Comparison of ENCODE assay signal across 1 cellular context in the genomic region with DNA sequence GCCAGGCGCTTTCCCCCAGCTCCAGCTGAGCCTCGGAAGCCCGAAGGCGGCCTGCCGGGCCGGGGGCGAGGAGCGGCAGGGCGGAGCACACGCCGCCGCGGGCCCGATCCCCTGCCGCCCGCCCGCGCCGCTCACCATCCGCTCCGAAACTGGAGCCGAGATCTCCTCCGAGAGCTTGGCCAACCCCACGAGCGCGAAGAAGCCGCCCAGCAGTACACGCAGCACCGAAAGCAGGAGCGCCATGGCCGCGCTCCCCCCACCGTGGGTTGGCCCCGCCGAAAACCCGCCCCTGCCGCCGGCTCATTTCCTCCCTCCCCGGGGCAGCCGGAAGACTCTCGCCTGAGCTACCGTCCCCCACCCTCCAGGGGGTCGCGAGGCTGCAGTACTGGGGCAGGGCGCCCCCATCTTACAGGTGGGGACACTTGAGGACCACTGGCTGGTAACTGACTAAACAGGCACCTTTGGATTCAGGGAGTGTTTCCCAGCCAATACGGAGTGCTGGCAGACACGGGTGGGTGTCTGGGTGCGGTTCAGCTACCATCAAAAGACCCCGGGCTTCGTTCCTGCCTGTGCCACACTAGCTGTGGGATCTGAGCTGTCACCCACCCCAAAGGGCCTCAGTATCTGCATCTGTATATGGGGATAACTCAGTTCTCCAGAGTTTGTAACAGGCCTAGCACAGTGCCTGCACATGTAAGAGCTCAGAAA.
A peak's percentile ranks its signal among the peaks of the same experiment; 100 is the strongest.
TF ChIP-seq lines count a peak whose summit lies in the region.

A gene (minus strand): TSS at position 285 of the 708 bp plus-strand sequence. CDS start 42 bp downstream, at position 243.

TF ChIP-seq in WTC11, 78 proteins besides CTCF, POLR2A, EP300 and RAD21 (continued from another document and continues in another):
- TF ChIP-seq, protein P1, sequence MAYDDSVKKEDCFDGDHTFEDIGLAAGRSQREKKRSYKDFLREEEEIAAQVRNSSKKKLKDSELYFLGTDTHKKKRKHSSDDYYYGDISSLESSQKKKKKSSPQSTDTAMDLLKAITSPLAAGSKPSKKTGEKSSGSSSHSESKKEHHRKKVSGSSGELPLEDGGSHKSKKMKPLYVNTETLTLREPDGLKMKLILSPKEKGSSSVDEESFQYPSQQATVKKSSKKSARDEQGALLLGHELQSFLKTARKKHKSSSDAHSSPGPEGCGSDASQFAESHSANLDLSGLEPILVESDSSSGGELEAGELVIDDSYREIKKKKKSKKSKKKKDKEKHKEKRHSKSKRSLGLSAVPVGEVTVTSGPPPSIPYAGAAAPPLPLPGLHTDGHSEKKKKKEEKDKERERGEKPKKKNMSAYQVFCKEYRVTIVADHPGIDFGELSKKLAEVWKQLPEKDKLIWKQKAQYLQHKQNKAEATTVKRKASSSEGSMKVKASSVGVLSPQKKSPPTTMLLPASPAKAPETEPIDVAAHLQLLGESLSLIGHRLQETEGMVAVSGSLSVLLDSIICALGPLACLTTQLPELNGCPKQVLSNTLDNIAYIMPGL (CRISPR knock-in tag; IDR thresholded peaks at IDR 0.05), result peak; percentile 64; the same call in 1 of the 2 replicates
- TF ChIP-seq, protein P2, sequence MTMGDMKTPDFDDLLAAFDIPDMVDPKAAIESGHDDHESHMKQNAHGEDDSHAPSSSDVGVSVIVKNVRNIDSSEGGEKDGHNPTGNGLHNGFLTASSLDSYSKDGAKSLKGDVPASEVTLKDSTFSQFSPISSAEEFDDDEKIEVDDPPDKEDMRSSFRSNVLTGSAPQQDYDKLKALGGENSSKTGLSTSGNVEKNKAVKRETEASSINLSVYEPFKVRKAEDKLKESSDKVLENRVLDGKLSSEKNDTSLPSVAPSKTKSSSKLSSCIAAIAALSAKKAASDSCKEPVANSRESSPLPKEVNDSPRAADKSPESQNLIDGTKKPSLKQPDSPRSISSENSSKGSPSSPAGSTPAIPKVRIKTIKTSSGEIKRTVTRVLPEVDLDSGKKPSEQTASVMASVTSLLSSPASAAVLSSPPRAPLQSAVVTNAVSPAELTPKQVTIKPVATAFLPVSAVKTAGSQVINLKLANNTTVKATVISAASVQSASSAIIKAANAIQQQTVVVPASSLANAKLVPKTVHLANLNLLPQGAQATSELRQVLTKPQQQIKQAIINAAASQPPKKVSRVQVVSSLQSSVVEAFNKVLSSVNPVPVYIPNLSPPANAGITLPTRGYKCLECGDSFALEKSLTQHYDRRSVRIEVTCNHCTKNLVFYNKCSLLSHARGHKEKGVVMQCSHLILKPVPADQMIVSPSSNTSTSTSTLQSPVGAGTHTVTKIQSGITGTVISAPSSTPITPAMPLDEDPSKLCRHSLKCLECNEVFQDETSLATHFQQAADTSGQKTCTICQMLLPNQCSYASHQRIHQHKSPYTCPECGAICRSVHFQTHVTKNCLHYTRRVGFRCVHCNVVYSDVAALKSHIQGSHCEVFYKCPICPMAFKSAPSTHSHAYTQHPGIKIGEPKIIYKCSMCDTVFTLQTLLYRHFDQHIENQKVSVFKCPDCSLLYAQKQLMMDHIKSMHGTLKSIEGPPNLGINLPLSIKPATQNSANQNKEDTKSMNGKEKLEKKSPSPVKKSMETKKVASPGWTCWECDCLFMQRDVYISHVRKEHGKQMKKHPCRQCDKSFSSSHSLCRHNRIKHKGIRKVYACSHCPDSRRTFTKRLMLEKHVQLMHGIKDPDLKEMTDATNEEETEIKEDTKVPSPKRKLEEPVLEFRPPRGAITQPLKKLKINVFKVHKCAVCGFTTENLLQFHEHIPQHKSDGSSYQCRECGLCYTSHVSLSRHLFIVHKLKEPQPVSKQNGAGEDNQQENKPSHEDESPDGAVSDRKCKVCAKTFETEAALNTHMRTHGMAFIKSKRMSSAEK (CRISPR knock-in tag; IDR thresholded peaks at IDR 0.05; ENCODE audit: borderline replicate concordance), result 0 out of 2 replicates have a peak, but pooled peaks have one; percentile 24
- TF ChIP-seq HMGA2 (CRISPR knock-in tag; IDR thresholded peaks at IDR 0.05) (no peak), ZNF138 (CRISPR knock-in tag; conservative IDR thresholded peaks at IDR 0.05) (no peak), ZNF232 (CRISPR knock-in tag; IDR thresholded peaks at IDR 0.05) (no peak), NFE2L1 (CRISPR knock-in tag; IDR thresholded peaks at IDR 0.05) (no peak), ZNF263 (CRISPR knock-in tag; IDR thresholded peaks at IDR 0.05; ENCODE audit: low read depth) (no peak), NR1H2 (CRISPR knock-in tag; IDR thresholded peaks at IDR 0.05) (no peak), MXD4 (CRISPR knock-in tag; IDR thresholded peaks at IDR 0.05; ENCODE audit: borderline replicate concordance) (no peak), ESRRA (CRISPR knock-in tag; IDR thresholded peaks at IDR 0.05; ENCODE audit: borderline replicate concordance) (0 out of 2 replicates have a peak, but pooled peaks have one; percentile 24), NFATC4 (CRISPR knock-in tag; IDR thresholded peaks at IDR 0.05) (no peak), ATF1 (CRISPR knock-in tag; IDR thresholded peaks at IDR 0.05) (no peak), ZNF317 (CRISPR knock-in tag; IDR thresholded peaks at IDR 0.05; ENCODE audit: borderline replicate concordance, low read depth) (no peak), SP1 (CRISPR knock-in tag; conservative IDR thresholded peaks at IDR 0.05) (peak; percentile 60; the same call in 1 of the 2 replicates), ZNF121 (CRISPR knock-in tag; IDR thresholded peaks at IDR 0.05) (no peak), FOXK1 (CRISPR knock-in tag; IDR thresholded peaks at IDR 0.05) (no peak), SOX15 (CRISPR knock-in tag; IDR thresholded peaks at IDR 0.05) (no peak), OVOL2 (CRISPR knock-in tag; IDR thresholded peaks at IDR 0.05; ENCODE audit: borderline replicate concordance) (no peak), TEAD4 (CRISPR knock-in tag; IDR thresholded peaks at IDR 0.05) (no peak)
- TF ChIP-seq, protein P3, sequence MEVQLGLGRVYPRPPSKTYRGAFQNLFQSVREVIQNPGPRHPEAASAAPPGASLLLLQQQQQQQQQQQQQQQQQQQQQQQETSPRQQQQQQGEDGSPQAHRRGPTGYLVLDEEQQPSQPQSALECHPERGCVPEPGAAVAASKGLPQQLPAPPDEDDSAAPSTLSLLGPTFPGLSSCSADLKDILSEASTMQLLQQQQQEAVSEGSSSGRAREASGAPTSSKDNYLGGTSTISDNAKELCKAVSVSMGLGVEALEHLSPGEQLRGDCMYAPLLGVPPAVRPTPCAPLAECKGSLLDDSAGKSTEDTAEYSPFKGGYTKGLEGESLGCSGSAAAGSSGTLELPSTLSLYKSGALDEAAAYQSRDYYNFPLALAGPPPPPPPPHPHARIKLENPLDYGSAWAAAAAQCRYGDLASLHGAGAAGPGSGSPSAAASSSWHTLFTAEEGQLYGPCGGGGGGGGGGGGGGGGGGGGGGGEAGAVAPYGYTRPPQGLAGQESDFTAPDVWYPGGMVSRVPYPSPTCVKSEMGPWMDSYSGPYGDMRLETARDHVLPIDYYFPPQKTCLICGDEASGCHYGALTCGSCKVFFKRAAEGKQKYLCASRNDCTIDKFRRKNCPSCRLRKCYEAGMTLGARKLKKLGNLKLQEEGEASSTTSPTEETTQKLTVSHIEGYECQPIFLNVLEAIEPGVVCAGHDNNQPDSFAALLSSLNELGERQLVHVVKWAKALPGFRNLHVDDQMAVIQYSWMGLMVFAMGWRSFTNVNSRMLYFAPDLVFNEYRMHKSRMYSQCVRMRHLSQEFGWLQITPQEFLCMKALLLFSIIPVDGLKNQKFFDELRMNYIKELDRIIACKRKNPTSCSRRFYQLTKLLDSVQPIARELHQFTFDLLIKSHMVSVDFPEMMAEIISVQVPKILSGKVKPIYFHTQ (CRISPR knock-in tag; IDR thresholded peaks at IDR 0.05), result no peak
- TF ChIP-seq, protein P4, sequence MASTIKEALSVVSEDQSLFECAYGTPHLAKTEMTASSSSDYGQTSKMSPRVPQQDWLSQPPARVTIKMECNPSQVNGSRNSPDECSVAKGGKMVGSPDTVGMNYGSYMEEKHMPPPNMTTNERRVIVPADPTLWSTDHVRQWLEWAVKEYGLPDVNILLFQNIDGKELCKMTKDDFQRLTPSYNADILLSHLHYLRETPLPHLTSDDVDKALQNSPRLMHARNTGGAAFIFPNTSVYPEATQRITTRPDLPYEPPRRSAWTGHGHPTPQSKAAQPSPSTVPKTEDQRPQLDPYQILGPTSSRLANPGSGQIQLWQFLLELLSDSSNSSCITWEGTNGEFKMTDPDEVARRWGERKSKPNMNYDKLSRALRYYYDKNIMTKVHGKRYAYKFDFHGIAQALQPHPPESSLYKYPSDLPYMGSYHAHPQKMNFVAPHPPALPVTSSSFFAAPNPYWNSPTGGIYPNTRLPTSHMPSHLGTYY (CRISPR knock-in tag; IDR thresholded peaks at IDR 0.05), result no peak
- TF ChIP-seq, protein P5, sequence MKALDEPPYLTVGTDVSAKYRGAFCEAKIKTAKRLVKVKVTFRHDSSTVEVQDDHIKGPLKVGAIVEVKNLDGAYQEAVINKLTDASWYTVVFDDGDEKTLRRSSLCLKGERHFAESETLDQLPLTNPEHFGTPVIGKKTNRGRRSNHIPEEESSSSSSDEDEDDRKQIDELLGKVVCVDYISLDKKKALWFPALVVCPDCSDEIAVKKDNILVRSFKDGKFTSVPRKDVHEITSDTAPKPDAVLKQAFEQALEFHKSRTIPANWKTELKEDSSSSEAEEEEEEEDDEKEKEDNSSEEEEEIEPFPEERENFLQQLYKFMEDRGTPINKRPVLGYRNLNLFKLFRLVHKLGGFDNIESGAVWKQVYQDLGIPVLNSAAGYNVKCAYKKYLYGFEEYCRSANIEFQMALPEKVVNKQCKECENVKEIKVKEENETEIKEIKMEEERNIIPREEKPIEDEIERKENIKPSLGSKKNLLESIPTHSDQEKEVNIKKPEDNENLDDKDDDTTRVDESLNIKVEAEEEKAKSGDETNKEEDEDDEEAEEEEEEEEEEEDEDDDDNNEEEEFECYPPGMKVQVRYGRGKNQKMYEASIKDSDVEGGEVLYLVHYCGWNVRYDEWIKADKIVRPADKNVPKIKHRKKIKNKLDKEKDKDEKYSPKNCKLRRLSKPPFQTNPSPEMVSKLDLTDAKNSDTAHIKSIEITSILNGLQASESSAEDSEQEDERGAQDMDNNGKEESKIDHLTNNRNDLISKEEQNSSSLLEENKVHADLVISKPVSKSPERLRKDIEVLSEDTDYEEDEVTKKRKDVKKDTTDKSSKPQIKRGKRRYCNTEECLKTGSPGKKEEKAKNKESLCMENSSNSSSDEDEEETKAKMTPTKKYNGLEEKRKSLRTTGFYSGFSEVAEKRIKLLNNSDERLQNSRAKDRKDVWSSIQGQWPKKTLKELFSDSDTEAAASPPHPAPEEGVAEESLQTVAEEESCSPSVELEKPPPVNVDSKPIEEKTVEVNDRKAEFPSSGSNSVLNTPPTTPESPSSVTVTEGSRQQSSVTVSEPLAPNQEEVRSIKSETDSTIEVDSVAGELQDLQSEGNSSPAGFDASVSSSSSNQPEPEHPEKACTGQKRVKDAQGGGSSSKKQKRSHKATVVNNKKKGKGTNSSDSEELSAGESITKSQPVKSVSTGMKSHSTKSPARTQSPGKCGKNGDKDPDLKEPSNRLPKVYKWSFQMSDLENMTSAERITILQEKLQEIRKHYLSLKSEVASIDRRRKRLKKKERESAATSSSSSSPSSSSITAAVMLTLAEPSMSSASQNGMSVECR (CRISPR knock-in tag; IDR thresholded peaks at IDR 0.05; ENCODE audit: borderline replicate concordance), result no peak
- TF ChIP-seq, protein P6, sequence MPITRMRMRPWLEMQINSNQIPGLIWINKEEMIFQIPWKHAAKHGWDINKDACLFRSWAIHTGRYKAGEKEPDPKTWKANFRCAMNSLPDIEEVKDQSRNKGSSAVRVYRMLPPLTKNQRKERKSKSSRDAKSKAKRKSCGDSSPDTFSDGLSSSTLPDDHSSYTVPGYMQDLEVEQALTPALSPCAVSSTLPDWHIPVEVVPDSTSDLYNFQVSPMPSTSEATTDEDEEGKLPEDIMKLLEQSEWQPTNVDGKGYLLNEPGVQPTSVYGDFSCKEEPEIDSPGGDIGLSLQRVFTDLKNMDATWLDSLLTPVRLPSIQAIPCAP (CRISPR knock-in tag; IDR thresholded peaks at IDR 0.05), result no peak
- TF ChIP-seq, protein P7, sequence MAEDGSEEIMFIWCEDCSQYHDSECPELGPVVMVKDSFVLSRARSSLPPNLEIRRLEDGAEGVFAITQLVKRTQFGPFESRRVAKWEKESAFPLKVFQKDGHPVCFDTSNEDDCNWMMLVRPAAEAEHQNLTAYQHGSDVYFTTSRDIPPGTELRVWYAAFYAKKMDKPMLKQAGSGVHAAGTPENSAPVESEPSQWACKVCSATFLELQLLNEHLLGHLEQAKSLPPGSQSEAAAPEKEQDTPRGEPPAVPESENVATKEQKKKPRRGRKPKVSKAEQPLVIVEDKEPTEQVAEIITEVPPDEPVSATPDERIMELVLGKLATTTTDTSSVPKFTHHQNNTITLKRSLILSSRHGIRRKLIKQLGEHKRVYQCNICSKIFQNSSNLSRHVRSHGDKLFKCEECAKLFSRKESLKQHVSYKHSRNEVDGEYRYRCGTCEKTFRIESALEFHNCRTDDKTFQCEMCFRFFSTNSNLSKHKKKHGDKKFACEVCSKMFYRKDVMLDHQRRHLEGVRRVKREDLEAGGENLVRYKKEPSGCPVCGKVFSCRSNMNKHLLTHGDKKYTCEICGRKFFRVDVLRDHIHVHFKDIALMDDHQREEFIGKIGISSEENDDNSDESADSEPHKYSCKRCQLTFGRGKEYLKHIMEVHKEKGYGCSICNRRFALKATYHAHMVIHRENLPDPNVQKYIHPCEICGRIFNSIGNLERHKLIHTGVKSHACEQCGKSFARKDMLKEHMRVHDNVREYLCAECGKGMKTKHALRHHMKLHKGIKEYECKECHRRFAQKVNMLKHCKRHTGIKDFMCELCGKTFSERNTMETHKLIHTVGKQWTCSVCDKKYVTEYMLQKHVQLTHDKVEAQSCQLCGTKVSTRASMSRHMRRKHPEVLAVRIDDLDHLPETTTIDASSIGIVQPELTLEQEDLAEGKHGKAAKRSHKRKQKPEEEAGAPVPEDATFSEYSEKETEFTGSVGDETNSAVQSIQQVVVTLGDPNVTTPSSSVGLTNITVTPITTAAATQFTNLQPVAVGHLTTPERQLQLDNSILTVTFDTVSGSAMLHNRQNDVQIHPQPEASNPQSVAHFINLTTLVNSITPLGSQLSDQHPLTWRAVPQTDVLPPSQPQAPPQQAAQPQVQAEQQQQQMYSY (CRISPR knock-in tag; IDR thresholded peaks at IDR 0.05), result no peak
- TF ChIP-seq, protein P8, sequence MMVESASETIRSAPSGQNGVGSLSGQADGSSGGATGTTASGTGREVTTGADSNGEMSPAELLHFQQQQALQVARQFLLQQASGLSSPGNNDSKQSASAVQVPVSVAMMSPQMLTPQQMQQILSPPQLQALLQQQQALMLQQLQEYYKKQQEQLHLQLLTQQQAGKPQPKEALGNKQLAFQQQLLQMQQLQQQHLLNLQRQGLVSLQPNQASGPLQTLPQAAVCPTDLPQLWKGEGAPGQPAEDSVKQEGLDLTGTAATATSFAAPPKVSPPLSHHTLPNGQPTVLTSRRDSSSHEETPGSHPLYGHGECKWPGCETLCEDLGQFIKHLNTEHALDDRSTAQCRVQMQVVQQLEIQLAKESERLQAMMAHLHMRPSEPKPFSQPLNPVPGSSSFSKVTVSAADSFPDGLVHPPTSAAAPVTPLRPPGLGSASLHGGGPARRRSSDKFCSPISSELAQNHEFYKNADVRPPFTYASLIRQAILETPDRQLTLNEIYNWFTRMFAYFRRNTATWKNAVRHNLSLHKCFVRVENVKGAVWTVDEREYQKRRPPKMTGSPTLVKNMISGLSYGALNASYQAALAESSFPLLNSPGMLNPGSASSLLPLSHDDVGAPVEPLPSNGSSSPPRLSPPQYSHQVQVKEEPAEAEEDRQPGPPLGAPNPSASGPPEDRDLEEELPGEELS (CRISPR knock-in tag; IDR thresholded peaks at IDR 0.05), result no peak
